In the genomic region with DNA sequence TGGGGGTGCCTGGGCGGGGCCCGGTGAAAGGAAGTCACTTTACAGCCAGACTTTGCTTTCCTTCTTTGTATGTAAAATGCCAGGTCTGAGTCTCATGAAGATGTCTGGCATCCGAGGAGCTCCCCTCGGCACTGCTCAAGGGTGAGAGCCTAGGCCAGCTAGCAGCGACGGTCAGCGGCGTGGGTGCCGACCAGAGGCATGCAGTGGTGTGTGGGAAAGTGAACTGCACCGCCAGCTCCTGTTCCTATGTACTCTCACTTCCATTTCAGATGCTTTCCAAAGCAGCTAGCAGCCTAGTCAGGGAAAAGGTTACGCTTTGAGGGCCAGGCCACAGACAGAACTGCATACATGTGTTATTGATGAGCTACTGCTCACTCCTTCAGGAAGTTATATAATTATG, we compare ENCODE assay signal across 1 cellular context.
A peak's percentile ranks its signal among the peaks of the same experiment; 100 is the strongest.
TF ChIP-seq lines count a peak whose summit lies in the region.

No MANE protein-coding gene starts in this region.

TF ChIP-seq in HepG2, 621 proteins besides CTCF, POLR2A, EP300 and RAD21:
- peak; percentile 78 for TF ChIP-seq ZBTB38 (CRISPR knock-in tag; IDR thresholded peaks at IDR 0.05)
- TF ChIP-seq, protein P1, sequence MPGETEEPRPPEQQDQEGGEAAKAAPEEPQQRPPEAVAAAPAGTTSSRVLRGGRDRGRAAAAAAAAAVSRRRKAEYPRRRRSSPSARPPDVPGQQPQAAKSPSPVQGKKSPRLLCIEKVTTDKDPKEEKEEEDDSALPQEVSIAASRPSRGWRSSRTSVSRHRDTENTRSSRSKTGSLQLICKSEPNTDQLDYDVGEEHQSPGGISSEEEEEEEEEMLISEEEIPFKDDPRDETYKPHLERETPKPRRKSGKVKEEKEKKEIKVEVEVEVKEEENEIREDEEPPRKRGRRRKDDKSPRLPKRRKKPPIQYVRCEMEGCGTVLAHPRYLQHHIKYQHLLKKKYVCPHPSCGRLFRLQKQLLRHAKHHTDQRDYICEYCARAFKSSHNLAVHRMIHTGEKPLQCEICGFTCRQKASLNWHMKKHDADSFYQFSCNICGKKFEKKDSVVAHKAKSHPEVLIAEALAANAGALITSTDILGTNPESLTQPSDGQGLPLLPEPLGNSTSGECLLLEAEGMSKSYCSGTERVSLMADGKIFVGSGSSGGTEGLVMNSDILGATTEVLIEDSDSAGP (CRISPR knock-in tag; IDR thresholded peaks at IDR 0.05; ENCODE audit: borderline replicate concordance): 0 out of 2 replicates have a peak, but pooled peaks have one; percentile 15
- TF ChIP-seq ZBTB33 (CRISPR knock-in tag; IDR thresholded peaks at IDR 0.05): peak; percentile 64; the same call in 1 of the 2 replicates
- no peak for TF ChIP-seq JUNB (CRISPR knock-in tag; IDR thresholded peaks at IDR 0.05; ENCODE audit: borderline replicate concordance)
- TF ChIP-seq ZNF264 (CRISPR knock-in tag; IDR thresholded peaks at IDR 0.05): no peak
